Comparison of ENCODE assay signal across 24 cellular contexts in genomic region chrY:7471976-7472375, GRCh38.
"Had no signal": no experiment of that assay in that cellular context is flagged by ENCODE, and none has a peak within 500 bp of the region (broad histone marks: within the 10 kb centered on the region; RNA-seq: fewer than 3 reads in every experiment).

No MANE protein-coding gene starts in this region.

- DNase-seq: activated CD4-positive, alpha-beta T cell treated with anti-CD3 and anti-CD28 coated beads, Interleukin-2, amount 50 U/mL, for 4 hours; activated CD8-positive, alpha-beta memory T cell treated with anti-CD3 and anti-CD28 coated beads, Interleukin-2, amount 50 U/mL, for 48 hours; activated naive CD4-positive, alpha-beta T cell treated with anti-CD3 and anti-CD28 coated beads, Interleukin-2, amount 10 ng/mL, durations not matched to agents 7 days and 5 days; activated T-cell treated with anti-CD3 and anti-CD28 coated beads, Interleukin-2, amount 50 U/mL, for 4 hours; amygdala; head of caudate nucleus; hypothalamus; mesenchymal stem cell; nephron progenitor cell; pancreas; psoas muscle; stimulated activated CD4-positive, alpha-beta T cell treated with anti-CD3 and anti-CD28 coated beads, Interleukin-2, amount 100 ng/mL, for 24 hours; stimulated activated CD8-positive, alpha-beta memory T cell treated with anti-CD3 and anti-CD28 coated beads, Interleukin-4, amount 100 ng/mL, for 48 hours; stimulated activated naive B cell treated with anti-CD40 and anti-IgM and Interleukin-4, amounts not matched to agents 10 μg/mL and 1 μg/mL and 100 μg/mL, for 72 hours had no signal

- FAIRE-seq: bronchial epithelial cell, islet of Langerhans, pancreas had no signal

- H3K36me3 Mint-ChIP-seq: stimulated activated naive B cell treated with anti-CD40 and anti-IgM and Interleukin-4, amounts not matched to agents 10 μg/mL and 1 μg/mL and 100 μg/mL, for 72 hours; type B pancreatic cell; WTC11 had no signal

- H3K4me3 ChIP-seq: coronary artery, gastroesophageal sphincter, pancreas, psoas muscle, right atrium auricular region, thoracic aorta, vagina had no signal

- H3K4me1 ChIP-seq: gastroesophageal sphincter, pancreas, psoas muscle, right atrium auricular region, vagina had no signal

- H3K27me3 ChIP-seq: gastroesophageal sphincter, pancreas, right atrium auricular region, vagina had no signal

- H3K27me3 Mint-ChIP-seq: activated naive CD4-positive, alpha-beta T cell treated with anti-CD3 and anti-CD28 coated beads, Interleukin-2, amount 10 ng/mL, durations not matched to agents 7 days and 5 days; stimulated activated naive B cell treated with anti-CD40 and anti-IgM and Interleukin-4, amounts not matched to agents 10 μg/mL and 1 μg/mL and 100 μg/mL, for 72 hours; type B pancreatic cell had no signal

- H3K9me3 Mint-ChIP-seq: activated naive CD4-positive, alpha-beta T cell treated with anti-CD3 and anti-CD28 coated beads, Interleukin-2, amount 10 ng/mL, durations not matched to agents 7 days and 5 days; activated T-cell treated with anti-CD3 and anti-CD28 coated beads, Interleukin-2, amount 50 U/mL, for 4 hours; nephron progenitor cell; stimulated activated naive B cell treated with anti-CD40 and anti-IgM and Interleukin-4, amounts not matched to agents 10 μg/mL and 1 μg/mL and 100 μg/mL, for 72 hours; type B pancreatic cell; WTC11 had no signal

- H3K27ac ChIP-seq: coronary artery, gastroesophageal sphincter, pancreas, psoas muscle, right atrium auricular region, thoracic aorta, vagina had no signal

- H3K4me3 Mint-ChIP-seq: activated naive CD4-positive, alpha-beta T cell treated with anti-CD3 and anti-CD28 coated beads, Interleukin-2, amount 10 ng/mL, durations not matched to agents 7 days and 5 days; activated T-cell treated with anti-CD3 and anti-CD28 coated beads, Interleukin-2, amount 50 U/mL, for 4 hours; nephron progenitor cell; stimulated activated naive B cell treated with anti-CD40 and anti-IgM and Interleukin-4, amounts not matched to agents 10 μg/mL and 1 μg/mL and 100 μg/mL, for 72 hours; T-helper 2 cell treated with Interferon-gamma antibody and Interleukin-4, amounts not matched to agents 5 μg/mL and 100 μg/mL, for 36 hours; type B pancreatic cell; WTC11 had no signal

- H3K36me3 ChIP-seq: gastroesophageal sphincter, pancreas, right atrium auricular region, thoracic aorta, vagina had no signal

- H3K9me3 ChIP-seq: gastroesophageal sphincter, pancreas, psoas muscle, right atrium auricular region, thoracic aorta, vagina had no signal

- ATAC-seq: activated T-cell treated with anti-CD3 and anti-CD28 coated beads, Interleukin-2, amount 50 U/mL, for 4 hours; gastroesophageal sphincter; pancreas; psoas muscle; stimulated activated naive B cell treated with anti-CD40 and anti-IgM and Interleukin-4, amounts not matched to agents 10 μg/mL and 1 μg/mL and 100 μg/mL, for 72 hours; WTC11 had no signal

- H3K4me1 Mint-ChIP-seq: nephron progenitor cell, WTC11 had no signal

- H3K27ac Mint-ChIP-seq: activated naive CD4-positive, alpha-beta T cell treated with anti-CD3 and anti-CD28 coated beads, Interleukin-2, amount 10 ng/mL, durations not matched to agents 7 days and 5 days; nephron progenitor cell; stimulated activated naive B cell treated with anti-CD40 and anti-IgM and Interleukin-4, amounts not matched to agents 10 μg/mL and 1 μg/mL and 100 μg/mL, for 72 hours; T-helper 2 cell treated with Interferon-gamma antibody and Interleukin-4, amounts not matched to agents 5 μg/mL and 100 μg/mL, for 36 hours; type B pancreatic cell; WTC11 had no signal
